1 cellular context compared by ENCODE assay signal in the genomic region with DNA sequence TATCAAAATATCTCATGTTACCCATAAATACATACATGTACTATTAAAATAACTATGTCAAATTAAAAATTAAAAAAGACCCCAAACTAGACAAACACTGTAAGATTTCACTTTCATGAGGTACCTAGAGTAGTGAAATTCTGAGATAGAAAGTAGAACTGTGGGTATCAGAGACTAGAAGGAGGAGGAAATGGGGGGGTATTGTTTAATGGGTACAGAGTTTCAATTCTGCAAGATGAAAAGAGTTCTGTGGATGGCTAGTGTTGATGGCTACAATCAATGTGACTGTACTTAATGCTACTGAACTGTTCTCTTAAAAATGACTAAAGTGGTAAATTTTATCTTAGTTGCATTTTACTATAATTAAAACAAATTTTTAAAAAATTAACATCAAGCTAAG.
TF ChIP-seq lines count a peak whose summit lies in the region.

No MANE protein-coding gene starts in this region.

TF ChIP-seq in GM12878, 131 proteins besides CTCF, POLR2A, EP300 and RAD21 (continued from another document and continues in another):
- TF ChIP-seq, protein P1, sequence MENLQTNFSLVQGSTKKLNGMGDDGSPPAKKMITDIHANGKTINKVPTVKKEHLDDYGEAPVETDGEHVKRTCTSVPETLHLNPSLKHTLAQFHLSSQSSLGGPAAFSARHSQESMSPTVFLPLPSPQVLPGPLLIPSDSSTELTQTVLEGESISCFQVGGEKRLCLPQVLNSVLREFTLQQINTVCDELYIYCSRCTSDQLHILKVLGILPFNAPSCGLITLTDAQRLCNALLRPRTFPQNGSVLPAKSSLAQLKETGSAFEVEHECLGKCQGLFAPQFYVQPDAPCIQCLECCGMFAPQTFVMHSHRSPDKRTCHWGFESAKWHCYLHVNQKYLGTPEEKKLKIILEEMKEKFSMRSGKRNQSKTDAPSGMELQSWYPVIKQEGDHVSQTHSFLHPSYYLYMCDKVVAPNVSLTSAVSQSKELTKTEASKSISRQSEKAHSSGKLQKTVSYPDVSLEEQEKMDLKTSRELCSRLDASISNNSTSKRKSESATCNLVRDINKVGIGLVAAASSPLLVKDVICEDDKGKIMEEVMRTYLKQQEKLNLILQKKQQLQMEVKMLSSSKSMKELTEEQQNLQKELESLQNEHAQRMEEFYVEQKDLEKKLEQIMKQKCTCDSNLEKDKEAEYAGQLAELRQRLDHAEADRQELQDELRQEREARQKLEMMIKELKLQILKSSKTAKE (IDR thresholded peaks at IDR 0.05; ENCODE audit: low read depth, poor library complexity, severe bottlenecking): peak; percentile 24
- TF ChIP-seq ZSCAN29 (IDR thresholded peaks at IDR 0.05) (no peak), JUND (IDR thresholded peaks at IDR 0.05; ENCODE audit: low read depth, low read length) (no peak), ZNF384 (IDR thresholded peaks at IDR 0.05; ENCODE audit: borderline replicate concordance, low read depth, low read length) (no peak), ATF7 (IDR thresholded peaks at IDR 0.05; ENCODE audit: low read depth) (0 out of 2 replicates have a peak, but pooled peaks have one; percentile 42), SRF (IDR thresholded peaks at IDR 0.05; ENCODE audit: low read depth in 2 of 2, low read length in 2 of 2) (no peak), SPI1 (IDR thresholded peaks at IDR 0.05; ENCODE audit: borderline replicate concordance, insufficient read depth, low read depth, low read length) (peak; percentile 50; the same call in 1 of the 2 replicates), SP1 (IDR thresholded peaks at IDR 0.05; ENCODE audit: low read depth, low read length) (no peak), BHLHE40 (IDR thresholded peaks at IDR 0.05; ENCODE audit: borderline replicate concordance in 1 of 2, low read depth in 2 of 2, low read length in 1 of 2) (no peak), CEBPB (IDR thresholded peaks at IDR 0.05; ENCODE audit: borderline replicate concordance in 1 of 2, low read depth in 2 of 2, low read length in 2 of 2) (no peak), IRF4 (IDR thresholded peaks at IDR 0.05; ENCODE audit: low read depth, low read length) (peak; percentile 46; the same call in 1 of the 2 replicates), MTA3 (IDR thresholded peaks at IDR 0.05; ENCODE audit: borderline replicate concordance, low read length) (no peak), TCF7 (IDR thresholded peaks at IDR 0.05; ENCODE audit: borderline replicate concordance) (peak; percentile 62; the same call in 1 of the 2 replicates), KAT2A (conservative IDR thresholded peaks at IDR 0.05; ENCODE audit: control insufficient read depth, low read depth, low read length) (no peak), STAT3 (IDR thresholded peaks at IDR 0.05; ENCODE audit: low read depth, low read length) (no peak), CREM (IDR thresholded peaks at IDR 0.05; ENCODE audit: low read depth) (no peak), EGR1 (IDR thresholded peaks at IDR 0.05; ENCODE audit: borderline replicate concordance in 1 of 2, low read depth in 2 of 2, low read length in 2 of 2) (no peak), HDAC2 (IDR thresholded peaks at IDR 0.05) (no peak), CREB1 (IDR thresholded peaks at IDR 0.05; ENCODE audit: low read depth) (no peak), YY1 (IDR thresholded peaks at IDR 0.05; ENCODE audit: low read depth, low read length) (no peak), TCF3 (IDR thresholded peaks at IDR 0.05; ENCODE audit: borderline replicate concordance, insufficient read depth, low read depth, low read length) (no peak), KDM1A (IDR thresholded peaks at IDR 0.05; ENCODE audit: borderline replicate concordance) (no peak), BRCA1 (IDR thresholded peaks at IDR 0.05; ENCODE audit: low read depth, low read length) (no peak), ZNF24 (IDR thresholded peaks at IDR 0.05) (0 out of 2 replicates have a peak, but pooled peaks have one; percentile 16), ZNF622 (IDR thresholded peaks at IDR 0.05) (no peak), POLR2AphosphoS5 (IDR thresholded peaks at IDR 0.05; ENCODE audit: low read length) (no peak), MEF2B (IDR thresholded peaks at IDR 0.05; ENCODE audit: partially characterized antibody, poor library complexity, severe bottlenecking) (no peak), RAD51 (IDR thresholded peaks at IDR 0.05) (no peak), IKZF1 (conservative IDR thresholded peaks at IDR 0.05) (no peak), NRF1 (conservative IDR thresholded peaks at IDR 0.05; ENCODE audit: low read depth, low read length) (no peak), ESRRA (IDR thresholded peaks at IDR 0.05; ENCODE audit: low read length) (no peak), CHD1 (IDR thresholded peaks at IDR 0.05; ENCODE audit: low read depth, low read length) (no peak)
- TF ChIP-seq, protein P2, sequence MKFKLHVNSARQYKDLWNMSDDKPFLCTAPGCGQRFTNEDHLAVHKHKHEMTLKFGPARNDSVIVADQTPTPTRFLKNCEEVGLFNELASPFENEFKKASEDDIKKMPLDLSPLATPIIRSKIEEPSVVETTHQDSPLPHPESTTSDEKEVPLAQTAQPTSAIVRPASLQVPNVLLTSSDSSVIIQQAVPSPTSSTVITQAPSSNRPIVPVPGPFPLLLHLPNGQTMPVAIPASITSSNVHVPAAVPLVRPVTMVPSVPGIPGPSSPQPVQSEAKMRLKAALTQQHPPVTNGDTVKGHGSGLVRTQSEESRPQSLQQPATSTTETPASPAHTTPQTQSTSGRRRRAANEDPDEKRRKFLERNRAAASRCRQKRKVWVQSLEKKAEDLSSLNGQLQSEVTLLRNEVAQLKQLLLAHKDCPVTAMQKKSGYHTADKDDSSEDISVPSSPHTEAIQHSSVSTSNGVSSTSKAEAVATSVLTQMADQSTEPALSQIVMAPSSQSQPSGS (IDR thresholded peaks at IDR 0.05; ENCODE audit: low read length): no peak
- TF ChIP-seq, protein P3, sequence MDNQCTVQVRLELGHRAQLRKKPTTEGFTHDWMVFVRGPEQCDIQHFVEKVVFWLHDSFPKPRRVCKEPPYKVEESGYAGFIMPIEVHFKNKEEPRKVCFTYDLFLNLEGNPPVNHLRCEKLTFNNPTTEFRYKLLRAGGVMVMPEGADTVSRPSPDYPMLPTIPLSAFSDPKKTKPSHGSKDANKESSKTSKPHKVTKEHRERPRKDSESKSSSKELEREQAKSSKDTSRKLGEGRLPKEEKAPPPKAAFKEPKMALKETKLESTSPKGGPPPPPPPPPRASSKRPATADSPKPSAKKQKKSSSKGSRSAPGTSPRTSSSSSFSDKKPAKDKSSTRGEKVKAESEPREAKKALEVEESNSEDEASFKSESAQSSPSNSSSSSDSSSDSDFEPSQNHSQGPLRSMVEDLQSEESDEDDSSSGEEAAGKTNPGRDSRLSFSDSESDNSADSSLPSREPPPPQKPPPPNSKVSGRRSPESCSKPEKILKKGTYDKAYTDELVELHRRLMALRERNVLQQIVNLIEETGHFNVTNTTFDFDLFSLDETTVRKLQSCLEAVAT (IDR thresholded peaks at IDR 0.05): no peak
- TF ChIP-seq, protein P4, sequence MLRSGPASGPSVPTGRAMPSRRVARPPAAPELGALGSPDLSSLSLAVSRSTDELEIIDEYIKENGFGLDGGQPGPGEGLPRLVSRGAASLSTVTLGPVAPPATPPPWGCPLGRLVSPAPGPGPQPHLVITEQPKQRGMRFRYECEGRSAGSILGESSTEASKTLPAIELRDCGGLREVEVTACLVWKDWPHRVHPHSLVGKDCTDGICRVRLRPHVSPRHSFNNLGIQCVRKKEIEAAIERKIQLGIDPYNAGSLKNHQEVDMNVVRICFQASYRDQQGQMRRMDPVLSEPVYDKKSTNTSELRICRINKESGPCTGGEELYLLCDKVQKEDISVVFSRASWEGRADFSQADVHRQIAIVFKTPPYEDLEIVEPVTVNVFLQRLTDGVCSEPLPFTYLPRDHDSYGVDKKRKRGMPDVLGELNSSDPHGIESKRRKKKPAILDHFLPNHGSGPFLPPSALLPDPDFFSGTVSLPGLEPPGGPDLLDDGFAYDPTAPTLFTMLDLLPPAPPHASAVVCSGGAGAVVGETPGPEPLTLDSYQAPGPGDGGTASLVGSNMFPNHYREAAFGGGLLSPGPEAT (IDR thresholded peaks at IDR 0.05; ENCODE audit: low read depth): no peak
- TF ChIP-seq, protein P5, sequence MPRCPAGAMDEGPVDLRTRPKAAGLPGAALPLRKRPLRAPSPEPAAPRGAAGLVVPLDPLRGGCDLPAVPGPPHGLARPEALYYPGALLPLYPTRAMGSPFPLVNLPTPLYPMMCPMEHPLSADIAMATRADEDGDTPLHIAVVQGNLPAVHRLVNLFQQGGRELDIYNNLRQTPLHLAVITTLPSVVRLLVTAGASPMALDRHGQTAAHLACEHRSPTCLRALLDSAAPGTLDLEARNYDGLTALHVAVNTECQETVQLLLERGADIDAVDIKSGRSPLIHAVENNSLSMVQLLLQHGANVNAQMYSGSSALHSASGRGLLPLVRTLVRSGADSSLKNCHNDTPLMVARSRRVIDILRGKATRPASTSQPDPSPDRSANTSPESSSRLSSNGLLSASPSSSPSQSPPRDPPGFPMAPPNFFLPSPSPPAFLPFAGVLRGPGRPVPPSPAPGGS (IDR thresholded peaks at IDR 0.05; ENCODE audit: borderline replicate concordance, insufficient read depth, low read depth, low read length, poor library complexity, severe bottlenecking): no peak
- TF ChIP-seq, protein P6, sequence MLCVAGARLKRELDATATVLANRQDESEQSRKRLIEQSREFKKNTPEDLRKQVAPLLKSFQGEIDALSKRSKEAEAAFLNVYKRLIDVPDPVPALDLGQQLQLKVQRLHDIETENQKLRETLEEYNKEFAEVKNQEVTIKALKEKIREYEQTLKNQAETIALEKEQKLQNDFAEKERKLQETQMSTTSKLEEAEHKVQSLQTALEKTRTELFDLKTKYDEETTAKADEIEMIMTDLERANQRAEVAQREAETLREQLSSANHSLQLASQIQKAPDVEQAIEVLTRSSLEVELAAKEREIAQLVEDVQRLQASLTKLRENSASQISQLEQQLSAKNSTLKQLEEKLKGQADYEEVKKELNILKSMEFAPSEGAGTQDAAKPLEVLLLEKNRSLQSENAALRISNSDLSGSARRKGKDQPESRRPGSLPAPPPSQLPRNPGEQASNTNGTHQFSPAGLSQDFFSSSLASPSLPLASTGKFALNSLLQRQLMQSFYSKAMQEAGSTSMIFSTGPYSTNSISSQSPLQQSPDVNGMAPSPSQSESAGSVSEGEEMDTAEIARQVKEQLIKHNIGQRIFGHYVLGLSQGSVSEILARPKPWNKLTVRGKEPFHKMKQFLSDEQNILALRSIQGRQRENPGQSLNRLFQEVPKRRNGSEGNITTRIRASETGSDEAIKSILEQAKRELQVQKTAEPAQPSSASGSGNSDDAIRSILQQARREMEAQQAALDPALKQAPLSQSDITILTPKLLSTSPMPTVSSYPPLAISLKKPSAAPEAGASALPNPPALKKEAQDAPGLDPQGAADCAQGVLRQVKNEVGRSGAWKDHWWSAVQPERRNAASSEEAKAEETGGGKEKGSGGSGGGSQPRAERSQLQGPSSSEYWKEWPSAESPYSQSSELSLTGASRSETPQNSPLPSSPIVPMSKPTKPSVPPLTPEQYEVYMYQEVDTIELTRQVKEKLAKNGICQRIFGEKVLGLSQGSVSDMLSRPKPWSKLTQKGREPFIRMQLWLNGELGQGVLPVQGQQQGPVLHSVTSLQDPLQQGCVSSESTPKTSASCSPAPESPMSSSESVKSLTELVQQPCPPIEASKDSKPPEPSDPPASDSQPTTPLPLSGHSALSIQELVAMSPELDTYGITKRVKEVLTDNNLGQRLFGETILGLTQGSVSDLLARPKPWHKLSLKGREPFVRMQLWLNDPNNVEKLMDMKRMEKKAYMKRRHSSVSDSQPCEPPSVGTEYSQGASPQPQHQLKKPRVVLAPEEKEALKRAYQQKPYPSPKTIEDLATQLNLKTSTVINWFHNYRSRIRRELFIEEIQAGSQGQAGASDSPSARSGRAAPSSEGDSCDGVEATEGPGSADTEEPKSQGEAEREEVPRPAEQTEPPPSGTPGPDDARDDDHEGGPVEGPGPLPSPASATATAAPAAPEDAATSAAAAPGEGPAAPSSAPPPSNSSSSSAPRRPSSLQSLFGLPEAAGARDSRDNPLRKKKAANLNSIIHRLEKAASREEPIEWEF (IDR thresholded peaks at IDR 0.05; ENCODE audit: insufficient replicate concordance, low read depth, low read length): no peak
- TF ChIP-seq, protein P7, sequence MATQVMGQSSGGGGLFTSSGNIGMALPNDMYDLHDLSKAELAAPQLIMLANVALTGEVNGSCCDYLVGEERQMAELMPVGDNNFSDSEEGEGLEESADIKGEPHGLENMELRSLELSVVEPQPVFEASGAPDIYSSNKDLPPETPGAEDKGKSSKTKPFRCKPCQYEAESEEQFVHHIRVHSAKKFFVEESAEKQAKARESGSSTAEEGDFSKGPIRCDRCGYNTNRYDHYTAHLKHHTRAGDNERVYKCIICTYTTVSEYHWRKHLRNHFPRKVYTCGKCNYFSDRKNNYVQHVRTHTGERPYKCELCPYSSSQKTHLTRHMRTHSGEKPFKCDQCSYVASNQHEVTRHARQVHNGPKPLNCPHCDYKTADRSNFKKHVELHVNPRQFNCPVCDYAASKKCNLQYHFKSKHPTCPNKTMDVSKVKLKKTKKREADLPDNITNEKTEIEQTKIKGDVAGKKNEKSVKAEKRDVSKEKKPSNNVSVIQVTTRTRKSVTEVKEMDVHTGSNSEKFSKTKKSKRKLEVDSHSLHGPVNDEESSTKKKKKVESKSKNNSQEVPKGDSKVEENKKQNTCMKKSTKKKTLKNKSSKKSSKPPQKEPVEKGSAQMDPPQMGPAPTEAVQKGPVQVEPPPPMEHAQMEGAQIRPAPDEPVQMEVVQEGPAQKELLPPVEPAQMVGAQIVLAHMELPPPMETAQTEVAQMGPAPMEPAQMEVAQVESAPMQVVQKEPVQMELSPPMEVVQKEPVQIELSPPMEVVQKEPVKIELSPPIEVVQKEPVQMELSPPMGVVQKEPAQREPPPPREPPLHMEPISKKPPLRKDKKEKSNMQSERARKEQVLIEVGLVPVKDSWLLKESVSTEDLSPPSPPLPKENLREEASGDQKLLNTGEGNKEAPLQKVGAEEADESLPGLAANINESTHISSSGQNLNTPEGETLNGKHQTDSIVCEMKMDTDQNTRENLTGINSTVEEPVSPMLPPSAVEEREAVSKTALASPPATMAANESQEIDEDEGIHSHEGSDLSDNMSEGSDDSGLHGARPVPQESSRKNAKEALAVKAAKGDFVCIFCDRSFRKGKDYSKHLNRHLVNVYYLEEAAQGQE (IDR thresholded peaks at IDR 0.05; ENCODE audit: low read depth, low read length): no peak
- TF ChIP-seq, protein P8, sequence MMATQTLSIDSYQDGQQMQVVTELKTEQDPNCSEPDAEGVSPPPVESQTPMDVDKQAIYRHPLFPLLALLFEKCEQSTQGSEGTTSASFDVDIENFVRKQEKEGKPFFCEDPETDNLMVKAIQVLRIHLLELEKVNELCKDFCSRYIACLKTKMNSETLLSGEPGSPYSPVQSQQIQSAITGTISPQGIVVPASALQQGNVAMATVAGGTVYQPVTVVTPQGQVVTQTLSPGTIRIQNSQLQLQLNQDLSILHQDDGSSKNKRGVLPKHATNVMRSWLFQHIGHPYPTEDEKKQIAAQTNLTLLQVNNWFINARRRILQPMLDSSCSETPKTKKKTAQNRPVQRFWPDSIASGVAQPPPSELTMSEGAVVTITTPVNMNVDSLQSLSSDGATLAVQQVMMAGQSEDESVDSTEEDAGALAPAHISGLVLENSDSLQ (IDR thresholded peaks at IDR 0.05): no peak
- TF ChIP-seq, protein P9, sequence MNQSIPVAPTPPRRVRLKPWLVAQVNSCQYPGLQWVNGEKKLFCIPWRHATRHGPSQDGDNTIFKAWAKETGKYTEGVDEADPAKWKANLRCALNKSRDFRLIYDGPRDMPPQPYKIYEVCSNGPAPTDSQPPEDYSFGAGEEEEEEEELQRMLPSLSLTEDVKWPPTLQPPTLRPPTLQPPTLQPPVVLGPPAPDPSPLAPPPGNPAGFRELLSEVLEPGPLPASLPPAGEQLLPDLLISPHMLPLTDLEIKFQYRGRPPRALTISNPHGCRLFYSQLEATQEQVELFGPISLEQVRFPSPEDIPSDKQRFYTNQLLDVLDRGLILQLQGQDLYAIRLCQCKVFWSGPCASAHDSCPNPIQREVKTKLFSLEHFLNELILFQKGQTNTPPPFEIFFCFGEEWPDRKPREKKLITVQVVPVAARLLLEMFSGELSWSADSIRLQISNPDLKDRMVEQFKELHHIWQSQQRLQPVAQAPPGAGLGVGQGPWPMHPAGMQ (IDR thresholded peaks at IDR 0.05; ENCODE audit: borderline replicate concordance): no peak
